In genomic region chr10:30751678-30752331, GRCh38 we compare ENCODE assay signal across 8 cellular contexts.
DNase-seq lines count a peak whose midpoint lies in the region; ATAC-seq and TF ChIP-seq lines count a peak whose summit lies in the region.

No MANE protein-coding gene starts in this region.

- ATAC-seq in effector memory CD8-positive, alpha-beta T cell (replicated peaks) = peak; percentile 72
- peak; percentile 67 for ATAC-seq in stimulated activated effector memory CD8-positive, alpha-beta T cell treated with anti-CD3 and anti-CD28 coated beads, Interleukin-12 subunit alpha, Interleukin-12 subunit beta, amount 100 ng/mL, for 72 hours

- H3K4me1 Mint-ChIP-seq in effector memory CD8-positive, alpha-beta T cell (ENCODE audit: low read depth in 2 of 2) = peaks cover 35 to 45% of the 10 kb centered on the region in 2 donors
- H3K4me1 Mint-ChIP-seq in stimulated activated effector memory CD8-positive, alpha-beta T cell treated with anti-CD3 and anti-CD28 coated beads, Interleukin-12 subunit alpha, Interleukin-12 subunit beta, amount 100 ng/mL, for 72 hours = peaks cover 57% of the 10 kb centered on the region

- TF ChIP-seq CTCF in 22Rv1 (IDR thresholded peaks at IDR 0.05) (peak; percentile 92), GM12875 (IDR thresholded peaks at IDR 0.05; ENCODE audit: borderline replicate concordance, insufficient read depth, low read depth, low read length) (peak; percentile 86), VCaP (conservative IDR thresholded peaks at IDR 0.05) (peak; percentile 97)

- no peak overlapping the region for H2BK5ac ChIP-seq in mesenchymal stem cell (ENCODE audit: low read depth, low read length, poor library complexity, severe bottlenecking)

- H3K18ac ChIP-seq in mesenchymal stem cell (ENCODE audit: low read depth in 1 of 2, low read length in 2 of 2) = no peak overlapping the region

- no peak overlapping the region for H2BK12ac ChIP-seq in mesenchymal stem cell (ENCODE audit: low read length in 2 of 2)

- H2AK5ac ChIP-seq in mesenchymal stem cell (ENCODE audit: low read length, severe bottlenecking) = no peak overlapping the region

- DNase-seq in LHCN-M2 (ENCODE audit: low read depth) (peak; percentile 69), mesenchymal stem cell (peak; percentile 64), NCI-H1092 treated with DMSO at 0.1 percent for 48 hours (lab: John Stamatoyannopoulos, UW) (no peak)
- peak; percentile 58 to 62 (median 61) for DNase-seq in effector memory CD8-positive, alpha-beta T cell
- DNase-seq in stimulated activated effector memory CD8-positive, alpha-beta T cell treated with anti-CD3 and anti-CD28 coated beads, Interleukin-12 subunit alpha, Interleukin-12 subunit beta, amount 100 ng/mL, for 72 hours (ENCODE audit: low spot score in 2 of 2) = peak; percentile 59 to 79

- H3K4me2 ChIP-seq in mesenchymal stem cell (ENCODE audit: low read length, poor library complexity, severe bottlenecking) = no peak overlapping the region

- no peak overlapping the region for H2AFZ ChIP-seq in mesenchymal stem cell (ENCODE audit: low read depth, low read length)

- H3K4me1 ChIP-seq in mesenchymal stem cell (ENCODE audit: control insufficient read depth, insufficient read depth, low read depth, low read length) = no peaks in the 10 kb centered on the region

- no peak overlapping the region for H4K91ac ChIP-seq in mesenchymal stem cell (ENCODE audit: low read length)

- no peaks in the 10 kb centered on the region for H3K27me3 Mint-ChIP-seq in effector memory CD8-positive, alpha-beta T cell

- H3K9me3 Mint-ChIP-seq in effector memory CD8-positive, alpha-beta T cell = no peaks in the 10 kb centered on the region
- no peaks in the 10 kb centered on the region for H3K9me3 Mint-ChIP-seq in stimulated activated effector memory CD8-positive, alpha-beta T cell treated with anti-CD3 and anti-CD28 coated beads, Interleukin-12 subunit alpha, Interleukin-12 subunit beta, amount 100 ng/mL, for 72 hours

- H3K14ac ChIP-seq in mesenchymal stem cell (ENCODE audit: low read length in 2 of 2) = no peak overlapping the region

- H3K79me1 ChIP-seq in mesenchymal stem cell (replicated peaks; ENCODE audit: low read length, poor library complexity, severe bottlenecking) = no peaks in the 10 kb centered on the region

- WGBS in mesenchymal stem cell = 67% methylated on average over 14 of the region's 14 CpGs

- no peak overlapping the region for H2BK120ac ChIP-seq in mesenchymal stem cell (ENCODE audit: low read depth, low read length)

- H3K4ac ChIP-seq in mesenchymal stem cell (ENCODE audit: low read depth in 1 of 2, low read length in 2 of 2) = no peak overlapping the region

- H3K36me3 ChIP-seq in mesenchymal stem cell (ENCODE audit: control insufficient read depth in 1 of 2, insufficient read depth in 2 of 2, low read depth in 1 of 2, low read length in 2 of 2) = no peaks in the 10 kb centered on the region

- no peaks in the 10 kb centered on the region for H3K27me3 ChIP-seq in mesenchymal stem cell (ENCODE audit: control insufficient read depth in 1 of 2, insufficient read depth in 1 of 2, low read length in 2 of 2)

- H3K4me3 ChIP-seq in GM12875 (ENCODE audit: low read depth, low read length) (no peak overlapping the region), mesenchymal stem cell (ENCODE audit: insufficient read depth in 1 of 2, low read depth in 1 of 2, low read length in 2 of 2) (no peak overlapping the region)

- no peak overlapping the region for H4K8ac ChIP-seq in mesenchymal stem cell (ENCODE audit: low read length)

- H3K27ac ChIP-seq in 22Rv1 (no peak overlapping the region), VCaP (no peak overlapping the region), mesenchymal stem cell (ENCODE audit: low read length, poor library complexity, severe bottlenecking) (no peak overlapping the region)

- H3K9me3 ChIP-seq in mesenchymal stem cell (ENCODE audit: control insufficient read depth, low read length) = no peaks in the 10 kb centered on the region

- no peak overlapping the region for H3K23ac ChIP-seq in mesenchymal stem cell (ENCODE audit: low read length in 2 of 2)

- no peak overlapping the region for H2BK15ac ChIP-seq in mesenchymal stem cell (ENCODE audit: low read depth, poor library complexity, severe bottlenecking)

- peaks cover under 1% of the 10 kb centered on the region for H3K36me3 Mint-ChIP-seq in effector memory CD8-positive, alpha-beta T cell (ENCODE audit: insufficient read depth)
- H3K36me3 Mint-ChIP-seq in stimulated activated effector memory CD8-positive, alpha-beta T cell treated with anti-CD3 and anti-CD28 coated beads, Interleukin-12 subunit alpha, Interleukin-12 subunit beta, amount 100 ng/mL, for 72 hours = peaks cover 6% of the 10 kb centered on the region

- peak overlapping the region; percentile 74 for H3K9ac ChIP-seq in mesenchymal stem cell (ENCODE audit: low read length)

- H3K4me3 Mint-ChIP-seq in effector memory CD8-positive, alpha-beta T cell = peak overlapping the region; percentile 2 to 47
- peak overlapping the region; percentile 29 for H3K4me3 Mint-ChIP-seq in stimulated activated effector memory CD8-positive, alpha-beta T cell treated with anti-CD3 and anti-CD28 coated beads, Interleukin-12 subunit alpha, Interleukin-12 subunit beta, amount 100 ng/mL, for 72 hours

- peak overlapping the region; percentile 23 to 29 for H3K27ac Mint-ChIP-seq in effector memory CD8-positive, alpha-beta T cell
- H3K27ac Mint-ChIP-seq in stimulated activated effector memory CD8-positive, alpha-beta T cell treated with anti-CD3 and anti-CD28 coated beads, Interleukin-12 subunit alpha, Interleukin-12 subunit beta, amount 100 ng/mL, for 72 hours = peak overlapping the region; percentile 79
